ENCODE assay signal across 29 cellular contexts in the genomic region with DNA sequence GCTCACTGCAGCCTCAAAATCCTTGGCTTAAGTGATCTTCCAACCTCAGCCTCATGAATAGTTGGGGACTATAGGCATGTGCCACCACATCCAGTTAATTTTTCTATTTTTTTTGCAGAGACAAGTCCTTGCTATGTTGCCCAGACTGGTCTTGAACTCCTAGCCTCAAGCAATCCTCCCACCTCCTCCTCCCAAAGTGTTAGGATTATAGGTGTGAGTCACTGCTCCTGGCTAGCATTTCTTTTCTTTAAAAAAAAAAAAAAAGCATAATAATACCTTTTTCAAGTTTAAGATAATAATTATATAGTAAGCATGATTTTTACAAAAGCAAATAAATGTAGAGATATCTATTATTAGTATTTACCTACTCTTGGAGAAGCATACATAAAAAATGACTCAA. TPM values are rescaled to one million over a fixed set of nuclear protein-coding genes. Genes with fewer than 3 reads are reported as not detected.
DNase-seq lines count a peak whose midpoint lies in the region; FAIRE-seq and TF ChIP-seq lines count a peak whose summit lies in the region.
"Had no signal": no experiment of that assay in that cellular context is flagged by ENCODE, and none has a peak within 500 bp of the region (broad histone marks: within the 10 kb centered on the region; RNA-seq: fewer than 3 reads in every experiment).

No MANE protein-coding gene starts in this region.

- H3K9me3 Mint-ChIP-seq in endodermal cell (peaks cover 12% of the 10 kb centered on the region), progenitor cell of endocrine pancreas (ENCODE audit: low read depth) (peaks cover 16% of the 10 kb centered on the region)

- H3K27ac Mint-ChIP-seq in endodermal cell (peak overlapping the region; percentile 67), progenitor cell of endocrine pancreas (peak overlapping the region; percentile 50)
- H3K27ac Mint-ChIP-seq: activated naive CD8-positive, alpha-beta T cell treated with anti-CD3 and anti-CD28 coated beads, Interleukin-2, amount 10 ng/mL, durations not matched to agents 7 days and 5 days; naive thymus-derived CD4-positive, alpha-beta T cell; T-helper 2 cell treated with Interferon-gamma antibody and Interleukin-4, amounts not matched to agents 5 μg/mL and 100 μg/mL, for 36 hours had no signal

- no peak overlapping the region for H3K27ac ChIP-seq in endodermal cell (ENCODE audit: low read depth, low read length)
- H3K27ac ChIP-seq: tibial nerve, WERI-Rb-1 had no signal

- H3K36me3 Mint-ChIP-seq in endodermal cell (ENCODE audit: low read depth) (peaks cover 44% of the 10 kb centered on the region), progenitor cell of endocrine pancreas (ENCODE audit: insufficient read depth) (peaks cover 41% of the 10 kb centered on the region)

- no peak for TF ChIP-seq CTCF in endodermal cell (conservative IDR thresholded peaks at IDR 0.05)
- TF ChIP-seq CTCF in progenitor cell of endocrine pancreas (IDR thresholded peaks at IDR 0.05; ENCODE audit: unreplicated experiment) = no peak
- TF ChIP-seq CTCF in GM10266 (IDR thresholded peaks at IDR 0.05; ENCODE audit: control insufficient read depth, insufficient read depth, low read depth, missing control alignments) = no peak

- DNase-seq in H54 (ENCODE audit: insufficient read length, low spot score) (no peak), NCI-H2227 treated with DMSO at 0.1 percent for 48 hours (lab: John Stamatoyannopoulos, UW) (peak; percentile 38), endodermal cell (no peak), progenitor cell of endocrine pancreas (ENCODE audit: low spot score, unreplicated experiment) (no peak), GM10266 (ENCODE audit: extremely low spot score) (no peak), T1000 (lab: John Stamatoyannopoulos, UW) (no peak), COLO829 (ENCODE audit: low spot score) (no peak)
- DNase-seq: ACHN; activated CD4-positive, alpha-beta T cell treated with anti-CD3 and anti-CD28 coated beads for 48 hours; activated CD8-positive, alpha-beta memory T cell treated with anti-CD3 and anti-CD28 coated beads for 24 hours; activated effector memory CD4-positive, alpha-beta T cell treated with Interleukin-2 at 50 U/mL for 16 hours; activated naive CD8-positive, alpha-beta T cell treated with anti-CD3 and anti-CD28 coated beads, Interleukin-2, amount 10 ng/mL, durations not matched to agents 7 days and 5 days; BE2C; dermis blood vessel endothelial cell; DMS79; islet precursor cell; midbrain; naive thymus-derived CD4-positive, alpha-beta T cell; NCI-H1436; NCI-H2081 treated with DMSO at 0.1 percent for 48 hours; NCI-H446 treated with DMSO at 0.1 percent for 48 hours; small intestine; stimulated activated CD4-positive, alpha-beta T cell treated with anti-CD3 and anti-CD28 coated beads, Interleukin-2, amount 100 ng/mL, for 24 hours; WERI-Rb-1 had no signal

- H3K27me3 ChIP-seq in endodermal cell (ENCODE audit: control insufficient read depth, insufficient read depth, low read length, poor library complexity, severe bottlenecking) = no peaks in the 10 kb centered on the region
- H3K27me3 ChIP-seq: BE2C, tibial nerve had no signal

- no peak for TF ChIP-seq POLR2A in H54 (IDR thresholded peaks at IDR 0.05; ENCODE audit: low read depth, low read length)

- H3K27me3 Mint-ChIP-seq in endodermal cell (ENCODE audit: insufficient read depth) (no peaks in the 10 kb centered on the region), progenitor cell of endocrine pancreas (no peaks in the 10 kb centered on the region)
- H3K27me3 Mint-ChIP-seq: activated naive CD8-positive, alpha-beta T cell treated with anti-CD3 and anti-CD28 coated beads, Interleukin-2, amount 10 ng/mL, durations not matched to agents 7 days and 5 days; naive thymus-derived CD4-positive, alpha-beta T cell had no signal

- H3K4me1 ChIP-seq in endodermal cell (ENCODE audit: control insufficient read depth, insufficient read depth, low read length) = no peaks in the 10 kb centered on the region
- H3K4me1 ChIP-seq: BE2C had no signal

- H3K4me1 Mint-ChIP-seq in endodermal cell (peaks cover 23% of the 10 kb centered on the region), progenitor cell of endocrine pancreas (ENCODE audit: low read depth) (peaks cover 18% of the 10 kb centered on the region)
- H3K4me1 Mint-ChIP-seq: activated naive CD8-positive, alpha-beta T cell treated with anti-CD3 and anti-CD28 coated beads, Interleukin-2, amount 10 ng/mL, durations not matched to agents 7 days and 5 days; naive thymus-derived CD4-positive, alpha-beta T cell had no signal

- peak; percentile 41 for FAIRE-seq in H54 (lab: Jason Lieb, UNC)
- FAIRE-seq: GM12891, HTR-8/SVneo, small intestine had no signal

- H3K9ac ChIP-seq in endodermal cell (ENCODE audit: extremely low read depth, low read length, poor library complexity, severe bottlenecking) = no peak overlapping the region

- peaks cover 24% of the 10 kb centered on the region for H3K9me3 ChIP-seq in endodermal cell (ENCODE audit: control insufficient read depth, low read length)
- H3K9me3 ChIP-seq: BE2C, HAP-1, tibial nerve had no signal

- peaks cover 92% of the 10 kb centered on the region for H3K36me3 ChIP-seq in endodermal cell (ENCODE audit: control insufficient read depth, insufficient read depth, low read length)
- H3K36me3 ChIP-seq: BE2C had no signal

- no peak overlapping the region for H3K4me3 Mint-ChIP-seq in endodermal cell
- no peak overlapping the region for H3K4me3 Mint-ChIP-seq in progenitor cell of endocrine pancreas (ENCODE audit: low read depth)
- H3K4me3 Mint-ChIP-seq: activated naive CD8-positive, alpha-beta T cell treated with anti-CD3 and anti-CD28 coated beads, Interleukin-2, amount 10 ng/mL, durations not matched to agents 7 days and 5 days; naive thymus-derived CD4-positive, alpha-beta T cell; T-helper 2 cell treated with Interferon-gamma antibody and Interleukin-4, amounts not matched to agents 5 μg/mL and 100 μg/mL, for 36 hours had no signal

- H3K4me3 ChIP-seq in endodermal cell (ENCODE audit: low read length) = no peak overlapping the region
- H3K4me3 ChIP-seq: HAP-1, tibial nerve had no signal

RNA-seq across cellular contexts. Expression of a gene that starts 36.1 kb away (rescaled TPM):
- 100 to 1,000 TPM in 1 of 2 donors, 10 to 100 TPM in 1; 85.8 to 116 TPM for total RNA-seq in endodermal cell
- 84.2 TPM for polyA plus RNA-seq in endodermal cell (2013, experiment 1 of 2)
- polyA plus RNA-seq in endodermal cell (2013, experiment 2 of 2) = 85.3 TPM
- total RNA-seq in progenitor cell of endocrine pancreas = 169 and 180 TPM in 2 replicates
